ENCODE assay signal across 32 cellular contexts in the genomic region with DNA sequence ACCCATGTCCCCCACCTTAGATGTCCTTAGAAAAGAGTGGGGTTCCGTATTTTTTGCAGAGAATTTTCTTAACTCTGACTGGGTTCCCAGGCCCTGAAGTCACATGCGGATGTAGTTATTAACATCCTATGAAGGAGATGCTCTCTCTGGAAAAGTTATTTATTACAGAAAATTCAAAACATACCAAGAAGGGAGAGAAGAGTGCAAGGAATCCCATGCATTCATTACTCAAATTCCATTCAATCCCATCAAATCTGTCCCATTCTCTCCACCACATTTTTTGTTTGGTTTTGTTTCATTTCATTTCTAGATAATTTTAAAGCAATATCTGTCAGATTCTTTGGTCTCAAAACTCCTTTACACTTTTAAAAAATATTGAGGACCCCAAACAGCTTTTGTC. TPM values are rescaled to one million over a fixed set of nuclear protein-coding genes. Genes with fewer than 3 reads are reported as not detected.
"Had no signal": no experiment of that assay in that cellular context is flagged by ENCODE, and none has a peak within 500 bp of the region (broad histone marks: within the 10 kb centered on the region; RNA-seq: fewer than 3 reads in every experiment).

No MANE protein-coding gene starts in this region.

- ATAC-seq: esophagus mucosa; foreskin keratinocyte; gastroesophageal sphincter; heart left ventricle; left cardiac atrium; left lung; mucosa of descending colon; naive thymus-derived CD4-positive, alpha-beta T cell; psoas muscle; right cardiac atrium; stimulated activated memory B cell treated with anti-CD40 and anti-IgM and Interleukin-4, amounts not matched to agents 10 μg/mL and 1 μg/mL and 100 μg/mL, for 72 hours; stimulated activated naive CD8-positive, alpha-beta T cell treated with anti-CD3 and anti-CD28 coated beads, Interleukin-15, Interleukin-2, amounts not matched to agents 100 U/mL and 50 U/mL, for 24 hours had no signal

- H3K9me3 Mint-ChIP-seq: mesothelial cell of epicardium; nephron progenitor cell; stimulated activated memory B cell treated with anti-CD40 and anti-IgM and Interleukin-4, amounts not matched to agents 10 μg/mL and 1 μg/mL and 100 μg/mL, for 72 hours had no signal

- H3K36me3 Mint-ChIP-seq: mesothelial cell of epicardium; naive thymus-derived CD4-positive, alpha-beta T cell; stimulated activated memory B cell treated with anti-CD40 and anti-IgM and Interleukin-4, amounts not matched to agents 10 μg/mL and 1 μg/mL and 100 μg/mL, for 72 hours had no signal

- H3K27me3 ChIP-seq: heart left ventricle, hepatocyte, left lung, sigmoid colon, testis, tibial artery, upper lobe of left lung had no signal

- H3K36me3 ChIP-seq: gastroesophageal sphincter, heart left ventricle, left lung, sigmoid colon, spleen, tibial artery, upper lobe of left lung had no signal

- H3K4me1 Mint-ChIP-seq: naive thymus-derived CD4-positive, alpha-beta T cell; nephron progenitor cell; stimulated activated memory B cell treated with anti-CD40 and anti-IgM and Interleukin-4, amounts not matched to agents 10 μg/mL and 1 μg/mL and 100 μg/mL, for 72 hours had no signal

- DNase-seq: cortex of kidney; foreskin keratinocyte; heart left ventricle; left cardiac atrium; left lung; mesenchymal stem cell; mucosa of descending colon; naive thymus-derived CD4-positive, alpha-beta T cell; nephron progenitor cell; nucleus accumbens; psoas muscle; right cardiac atrium; sigmoid colon; spleen; stimulated activated CD4-positive, alpha-beta T cell treated with anti-CD3 and anti-CD28 coated beads, Interleukin-4, amount 100 ng/mL, for 4 hours; stimulated activated naive CD8-positive, alpha-beta T cell treated with anti-CD3 and anti-CD28 coated beads, Interleukin-15, Interleukin-2, amounts not matched to agents 100 U/mL and 50 U/mL, for 24 hours; substantia nigra; testis; tibial artery; upper lobe of left lung had no signal

- H3K4me3 ChIP-seq: gastroesophageal sphincter, heart left ventricle, hepatocyte, left lung, mucosa of descending colon, psoas muscle, sigmoid colon, skin epidermis, spleen, testis, tibial artery, upper lobe of left lung had no signal

- H3K4me3 Mint-ChIP-seq: mesothelial cell of epicardium; naive thymus-derived CD4-positive, alpha-beta T cell; nephron progenitor cell; stimulated activated memory B cell treated with anti-CD40 and anti-IgM and Interleukin-4, amounts not matched to agents 10 μg/mL and 1 μg/mL and 100 μg/mL, for 72 hours had no signal

- H3K27ac Mint-ChIP-seq: mesothelial cell of epicardium; naive thymus-derived CD4-positive, alpha-beta T cell; nephron progenitor cell; stimulated activated memory B cell treated with anti-CD40 and anti-IgM and Interleukin-4, amounts not matched to agents 10 μg/mL and 1 μg/mL and 100 μg/mL, for 72 hours had no signal

RNA-seq across cellular contexts. Expression of a gene that starts 34.3 kb away (rescaled TPM):
- total RNA-seq: dermis microvascular lymphatic vessel endothelial cell; esophagus mucosa; fibroblast of lung; foreskin keratinocyte; gastroesophageal sphincter; hepatocyte; kidney epithelial cell; left lung; lower leg skin; lung microvascular endothelial cell; mesothelial cell of epicardium; naive thymus-derived CD4-positive, alpha-beta T cell; psoas muscle; renal cortical epithelial cell; right cardiac atrium; spleen; upper lobe of left lung had no signal
- polyA plus RNA-seq: fibroblast of lung; foreskin keratinocyte; hepatocyte; naive thymus-derived CD4-positive, alpha-beta T cell; sigmoid colon; spleen had no signal
